8 cellular contexts compared by ENCODE assay signal in genomic region chr19:42396542-42397314, GRCh38. TPM values are rescaled to one million over a fixed set of nuclear protein-coding genes. Genes with fewer than 3 reads are reported as not detected.
DNase-seq lines count a peak whose midpoint lies in the region; ATAC-seq and TF ChIP-seq lines count a peak whose summit lies in the region.

No MANE protein-coding gene starts in this region.

- H3K9me3 Mint-ChIP-seq in CD14-positive monocyte: peaks cover 0 to 2% (median 0%) of the 10 kb centered on the region in 7 donors
- H3K9me3 Mint-ChIP-seq in activated CD4-positive, alpha-beta memory T cell treated with anti-CD3 and anti-CD28 coated beads for 36 hours: no peaks in the 10 kb centered on the region

- DNase-seq in CD14-positive monocyte (ENCODE audit: low spot score) (peak; percentile 98), NCI-H82 (lab: John Stamatoyannopoulos, UW) (peak; percentile 100), dorsolateral prefrontal cortex (peak; percentile 95 to 99 (median 99))
- DNase-seq in activated CD4-positive, alpha-beta memory T cell treated with anti-CD3 and anti-CD28 coated beads for 36 hours: peak; percentile 99
- peak; percentile 91 for DNase-seq in stimulated activated CD4-positive, alpha-beta T cell treated with anti-CD3 and anti-CD28 coated beads, Interleukin-4, amount 100 ng/mL, for 1 hour

- peaks cover 32% of the 10 kb centered on the region for H3K4me1 Mint-ChIP-seq in CD14-positive monocyte
- peaks cover 36% of the 10 kb centered on the region for H3K4me1 Mint-ChIP-seq in activated CD4-positive, alpha-beta memory T cell treated with anti-CD3 and anti-CD28 coated beads for 36 hours (ENCODE audit: low read depth)

- peak overlapping the region in 58 of 59 donors; percentile 2 to 94 (median 83) for H3K27ac ChIP-seq in dorsolateral prefrontal cortex
- peak overlapping the region; percentile 62 to 67 for H3K27ac ChIP-seq in liver (ENCODE audit: low read depth in 1 of 2, low read length in 2 of 2)

- CTCF ChIA-PET in activated CD4-positive, alpha-beta memory T cell treated with anti-CD3 and anti-CD28 coated beads for 36 hours (lab: Charles Lee): interaction anchor here (1.6 to 2.0 kb wide), 4 partner anchors 24 to 44 kb away, joined by 5 to 13 read pairs (median 8); no protein-coding TSS in a partner anchor

- peaks cover 7 to 10% of the 10 kb centered on the region in 2 donors for H3K36me3 Mint-ChIP-seq in CD14-positive monocyte
- no peaks in the 10 kb centered on the region for H3K36me3 Mint-ChIP-seq in activated CD4-positive, alpha-beta memory T cell treated with anti-CD3 and anti-CD28 coated beads for 36 hours

- H3K27me3 ChIP-seq in dorsolateral prefrontal cortex (no peaks in the 10 kb centered on the region), liver (ENCODE audit: control insufficient read depth in 4 of 4, insufficient read depth in 4 of 4, low read length in 3 of 4) (no peaks in the 10 kb centered on the region)

- peaks cover 11 to 19% (median 19%) of the 10 kb centered on the region in 3 donors for H3K27me3 Mint-ChIP-seq in CD14-positive monocyte (ENCODE audit: low read depth in 3 of 3)
- no peaks in the 10 kb centered on the region for H3K27me3 Mint-ChIP-seq in activated CD4-positive, alpha-beta memory T cell treated with anti-CD3 and anti-CD28 coated beads for 36 hours

- POLR2A ChIA-PET in activated CD4-positive, alpha-beta memory T cell treated with anti-CD3 and anti-CD28 coated beads for 36 hours (lab: Charles Lee): interaction anchor here (1.2 to 1.4 kb wide), 4 partner anchors 17 to 91 kb away, joined by 3 to 6 read pairs (median 4); no protein-coding TSS in a partner anchor

- no peaks in the 10 kb centered on the region for H3K36me3 ChIP-seq in liver (ENCODE audit: control insufficient read depth in 4 of 4, insufficient read depth in 3 of 4, low read depth in 1 of 4, low read length in 3 of 4)

- TF ChIP-seq RAD21 in liver (IDR thresholded peaks at IDR 0.05): no peak

- H3K9ac ChIP-seq in liver (ENCODE audit: low read depth in 1 of 2, low read length in 2 of 2): peak overlapping the region; percentile 26 to 69

- H3K4me3 Mint-ChIP-seq in CD14-positive monocyte: peak overlapping the region; percentile 88 to 99
- H3K4me3 Mint-ChIP-seq in activated CD4-positive, alpha-beta memory T cell treated with anti-CD3 and anti-CD28 coated beads for 36 hours: peak overlapping the region; percentile 83

- H3K27ac Mint-ChIP-seq in CD14-positive monocyte: peak overlapping the region; percentile 94 to 99 (median 97)
- H3K27ac Mint-ChIP-seq in activated CD4-positive, alpha-beta memory T cell treated with anti-CD3 and anti-CD28 coated beads for 36 hours: peak overlapping the region; percentile 87

- TF ChIP-seq CTCF in CD14-positive monocyte (IDR thresholded peaks at IDR 0.05): no peak
- peak in 21 of 56 donors; percentile 6 to 54 (median 22) for TF ChIP-seq CTCF in dorsolateral prefrontal cortex (IDR thresholded peaks at IDR 0.05 in 54 of 56, conservative IDR thresholded peaks at IDR 0.05 in 2 of 56; ENCODE audit: low read depth in 1 of 56, partially characterized antibody in 56 of 56)
- TF ChIP-seq CTCF in liver (IDR thresholded peaks at IDR 0.05; ENCODE audit: low read depth, low read length, missing input control): no peak

- H3K4me1 ChIP-seq in liver (ENCODE audit: control insufficient read depth in 4 of 4, insufficient read depth in 4 of 4, low read length in 3 of 4): peaks cover 0 to 12% (median 5%) of the 10 kb centered on the region in 4 donors

- 16% methylated on average over 42 of the region's 42 CpGs for WGBS in liver

- peak; percentile 97 for ATAC-seq in GM19397 (IDR thresholded peaks at IDR 0.05; ENCODE audit: unreplicated experiment)
- peak; percentile 94 for ATAC-seq in HG03565 (IDR thresholded peaks at IDR 0.05; ENCODE audit: unreplicated experiment)

- H3K4me3 ChIP-seq in dorsolateral prefrontal cortex: peak overlapping the region; percentile 46 to 87 (median 71)
- peak overlapping the region; percentile 15 to 66 (median 38) for H3K4me3 ChIP-seq in liver (ENCODE audit: low read depth in 1 of 3, low read length in 3 of 3)

- H3K9me3 ChIP-seq in liver (ENCODE audit: control insufficient read depth in 4 of 4, low read length in 3 of 4): no peaks in the 10 kb centered on the region

- intact Hi-C loops in CD14-positive monocyte (cut with micrococcal nuclease) (loop anchor here (2.0 to 10.0 kb wide), 2 partner anchors 72 to 272 kb away; partner anchors contain the start of gene MEGF8 (in 1 of the 2)), dorsolateral prefrontal cortex (cut with DNase I) (loop anchor here in 1 of 2 donors (5.0 kb wide), 2 partner anchors 36 to 69 kb away; partner anchors contain the start of gene MEGF8)
- intact Hi-C loops in activated CD4-positive, alpha-beta memory T cell treated with anti-CD3 and anti-CD28 coated beads for 36 hours (cut with micrococcal nuclease): loop anchor here (1.0 to 5.0 kb wide), 2 partner anchors 27 to 274 kb away; no protein-coding TSS in a partner anchor

TF ChIP-seq in liver, 16 proteins besides CTCF, POLR2A, EP300 and RAD21:
- TF ChIP-seq RXRA (IDR thresholded peaks at IDR 0.05) (peak in 1 of 2 donors; percentile 5), JUND (IDR thresholded peaks at IDR 0.05) (peak in 1 of 2 donors; percentile 56), NR2F2 (IDR thresholded peaks at IDR 0.05) (no peak), HNF4G (IDR thresholded peaks at IDR 0.05) (no peak), SP1 (IDR thresholded peaks at IDR 0.05) (peak; percentile 91)

RNA-seq across cellular contexts. Expression of gene CNFN, which starts 6.6 kb away (rescaled TPM):
- polyA plus RNA-seq in CD14-positive monocyte (1 to 10 TPM; 3.4 to 6.4 TPM), liver (1 to 10 TPM in 1 of 2 donors, under 1 TPM in 1; 0.57 to 1.2 TPM)
- total RNA-seq in activated CD4-positive, alpha-beta memory T cell treated with anti-CD3 and anti-CD28 coated beads for 36 hours: not detected
- total RNA-seq in dorsolateral prefrontal cortex (1 to 10 TPM in 51 of 120 experiments, under 1 TPM in 5, not detected in 64; 0.84 to 3.8 (median 1.4) TPM), liver (not detected)

RNA-seq across cellular contexts. Expression of gene LIPE, which starts 30.5 kb away (rescaled TPM):
- not detected for polyA plus RNA-seq in CD14-positive monocyte
- total RNA-seq in activated CD4-positive, alpha-beta memory T cell treated with anti-CD3 and anti-CD28 coated beads for 36 hours: 10 to 100 TPM; 31.6 to 31.8 TPM
- total RNA-seq in dorsolateral prefrontal cortex: 100 to 1,000 TPM in 24 of 120 experiments, 10 to 100 TPM in 96; 21.9 to 264 (median 65.6) TPM
- 1 to 10 TPM; 1.5 to 4.7 TPM for total RNA-seq in liver
- polyA plus RNA-seq in liver: 1 to 10 TPM in 1 of 2 donors, under 1 TPM in 1; 0.88 to 1.5 TPM

RNA-seq across cellular contexts. Expression of gene CXCL17, which starts 46.0 kb away (rescaled TPM):
- not detected for polyA plus RNA-seq in CD14-positive monocyte
- not detected for total RNA-seq in activated CD4-positive, alpha-beta memory T cell treated with anti-CD3 and anti-CD28 coated beads for 36 hours
- total RNA-seq in dorsolateral prefrontal cortex: not detected
- total RNA-seq in liver: under 1 TPM in 1 of 2 donors, not detected in 1; 0.93 TPM
- under 1 TPM in 1 of 2 donors, not detected in 1; 0.10 TPM for polyA plus RNA-seq in liver

Comparison
In these comparisons a context has a peak if more than half of its experiments do, and no peak if none do; other contexts are left out.
1. Peak in every context shown above with its lines: DNase-seq, ATAC-seq, H3K4me3 ChIP-seq and H3K27ac ChIP-seq.
2. RNA of gene LIPE, which starts 30.5 kb away (total RNA-seq): 21.9 to 264 TPM in dorsolateral prefrontal cortex and 31.6 to 31.8 TPM in activated CD4-positive, alpha-beta memory T cell treated with anti-CD3 and anti-CD28 coated beads for 36 hours; 1.5 to 4.7 TPM in liver; every median in the first group is over 4 times any median in the second.